ENCODE assay signal across 8 cellular contexts in genomic region chr19:17522988-17523872, GRCh38. TPM values are rescaled to one million over a fixed set of nuclear protein-coding genes. Genes with fewer than 3 reads are reported as not detected.
DNase-seq lines count a peak whose midpoint lies in the region; ATAC-seq and TF ChIP-seq lines count a peak whose summit lies in the region.

No MANE protein-coding gene starts in this region.

- peaks cover 0 to 2% (median 0%) of the 10 kb centered on the region in 4 donors for H3K9me3 ChIP-seq in sigmoid colon

- TF ChIP-seq CTCF in RWPE1 (conservative IDR thresholded peaks at IDR 0.05; ENCODE audit: low read depth) (no peak), sigmoid colon (IDR thresholded peaks at IDR 0.05) (no peak), foreskin keratinocyte (conservative IDR thresholded peaks at IDR 0.05) (no peak)

- WGBS in sigmoid colon, 2 donors, result 33 to 57% methylated on average over 24 of the region's 24 CpGs

- H3K4me1 ChIP-seq in sigmoid colon, result no peaks in the 10 kb centered on the region
- no peaks in the 10 kb centered on the region for H3K4me1 ChIP-seq in foreskin keratinocyte

- ATAC-seq in HG02938 (IDR thresholded peaks at IDR 0.05; ENCODE audit: unreplicated experiment) (peak; percentile 77), foreskin keratinocyte (no peak)

- no peak overlapping the region for H3K4me3 ChIP-seq in sigmoid colon

- DNase-seq in RWPE1 (ENCODE audit: low spot score) (no peak), anterior cingulate cortex (lab: John Stamatoyannopoulos, UW) (peak in 35 of 58 donors; percentile 1 to 60 (median 28)), sigmoid colon (peak; percentile 74), foreskin keratinocyte (no peak), NCI-H524 (lab: John Stamatoyannopoulos, UW) (no peak), NCI-H1930 (lab: John Stamatoyannopoulos, UW) (no peak)

- TF ChIP-seq EP300 in sigmoid colon (IDR thresholded peaks at IDR 0.05), result no peak

- TF ChIP-seq POLR2A in GM18951 (IDR thresholded peaks at IDR 0.05; ENCODE audit: extremely low read depth, insufficient read depth, insufficient read length) (peak; percentile 70), sigmoid colon (IDR thresholded peaks at IDR 0.05) (no peak)

- POLR2A ChIA-PET in RWPE1 (lab: Yijun Ruan, JAX; ENCODE audit: low non-redundant PET), result interaction anchor here (1.2 kb wide), 1 partner anchor 13 kb away, joined by 3 read pairs; no protein-coding TSS in a partner anchor

- peaks cover 0 to 42% (median 8%) of the 10 kb centered on the region in 3 donors for H3K27me3 ChIP-seq in sigmoid colon
- H3K27me3 ChIP-seq in foreskin keratinocyte, result no peaks in the 10 kb centered on the region

- intact Hi-C loops in sigmoid colon (cut with DNase I), result no loop called here

- CTCF ChIA-PET in RWPE1 (lab: Yijun Ruan, JAX), result interaction anchor here (0.6 kb wide), 1 partner anchor 9 kb away, joined by 5 read pairs; no protein-coding TSS in a partner anchor

- H3K27ac ChIP-seq in RWPE1 (peak overlapping the region; percentile 6; the same call in 1 of the 2 replicates), sigmoid colon (peak overlapping the region in 3 of 4 donors; percentile 41 to 52 (median 51)), foreskin keratinocyte (no peak overlapping the region)

- H3K36me3 ChIP-seq in sigmoid colon, result peaks cover 0 to 23% (median 8%) of the 10 kb centered on the region in 4 donors

- in situ Hi-C loops in GM18951 (cut with MboI; ENCODE audit: low sequenced_read_pairs, unreplicated experiment), result no loop called here

RNA-seq across cellular contexts. Expression of gene PGLS, which starts 11.8 kb away (rescaled TPM):
- 10 to 100 TPM; 27.8 to 54.6 (median 47.2) TPM for total RNA-seq in sigmoid colon
- polyA plus RNA-seq in sigmoid colon, result 100 to 1,000 TPM; 103 to 122 (median 115) TPM
- 79.4 and 80.9 TPM in 2 replicates for total RNA-seq in foreskin keratinocyte
- polyA plus RNA-seq in foreskin keratinocyte, result 128 and 132 TPM in 2 replicates

RNA-seq across cellular contexts. Expression of gene COLGALT1, which starts 32.2 kb away (rescaled TPM):
- total RNA-seq in sigmoid colon, result 10 to 100 TPM; 49.6 to 62.3 (median 53.5) TPM
- 10 to 100 TPM in 2 of 3 donors, 1 to 10 TPM in 1; 7.8 to 59.8 (median 15.5) TPM for polyA plus RNA-seq in sigmoid colon
- 91.1 and 94.4 TPM in 2 replicates for total RNA-seq in foreskin keratinocyte
- 72.9 and 73.1 TPM in 2 replicates for polyA plus RNA-seq in foreskin keratinocyte

RNA-seq across cellular contexts. Expression of gene SLC27A1, which starts 52.9 kb away (rescaled TPM):
- total RNA-seq in sigmoid colon, result 10 to 100 TPM; 13.2 to 23.8 (median 15.9) TPM
- polyA plus RNA-seq in sigmoid colon, result 1 to 10 TPM in 2 of 3 donors, under 1 TPM in 1; 0.69 to 8.8 (median 3.6) TPM
- 8.3 and 10.5 TPM in 2 replicates for total RNA-seq in foreskin keratinocyte
- 7.2 and 9.3 TPM in 2 replicates for polyA plus RNA-seq in foreskin keratinocyte

Comparison
In these comparisons a context has a peak if more than half of its experiments do, and no peak if none do; other contexts are left out.
1. DNase-seq: peak in anterior cingulate cortex (35 of 58) and sigmoid colon (single experiment); none in RWPE1 (single experiment), foreskin keratinocyte (0 of 2), NCI-H524 (0 of 2) and NCI-H1930 (0 of 2).